In genomic region chr9:88529496-88529895, GRCh38 we compare ENCODE assay signal across 1 cellular context.
TF ChIP-seq lines count a peak whose summit lies in the region.

No MANE protein-coding gene starts in this region.

TF ChIP-seq in H1, 55 proteins besides CTCF, POLR2A, EP300 and RAD21:
- TF ChIP-seq JUN (IDR thresholded peaks at IDR 0.05; ENCODE audit: low read depth, low read length), result no peak
- TF ChIP-seq CBX5 (IDR thresholded peaks at IDR 0.05; ENCODE audit: low read depth, low read length), result no peak
- TF ChIP-seq CEBPB (IDR thresholded peaks at IDR 0.05; ENCODE audit: low read depth, low read length), result no peak
- no peak for TF ChIP-seq SP1 (IDR thresholded peaks at IDR 0.05; ENCODE audit: low read depth, low read length)
- no peak for TF ChIP-seq YY1 (IDR thresholded peaks at IDR 0.05; ENCODE audit: low read depth, low read length)
- TF ChIP-seq BCL11A (IDR thresholded peaks at IDR 0.05; ENCODE audit: low read depth in 2 of 2, low read length in 2 of 2), result no peak
- no peak for TF ChIP-seq RNF2 (IDR thresholded peaks at IDR 0.05; ENCODE audit: borderline replicate concordance, low read depth, low read length, missing control alignments, poor library complexity, severe bottlenecking)
- TF ChIP-seq, protein P1, sequence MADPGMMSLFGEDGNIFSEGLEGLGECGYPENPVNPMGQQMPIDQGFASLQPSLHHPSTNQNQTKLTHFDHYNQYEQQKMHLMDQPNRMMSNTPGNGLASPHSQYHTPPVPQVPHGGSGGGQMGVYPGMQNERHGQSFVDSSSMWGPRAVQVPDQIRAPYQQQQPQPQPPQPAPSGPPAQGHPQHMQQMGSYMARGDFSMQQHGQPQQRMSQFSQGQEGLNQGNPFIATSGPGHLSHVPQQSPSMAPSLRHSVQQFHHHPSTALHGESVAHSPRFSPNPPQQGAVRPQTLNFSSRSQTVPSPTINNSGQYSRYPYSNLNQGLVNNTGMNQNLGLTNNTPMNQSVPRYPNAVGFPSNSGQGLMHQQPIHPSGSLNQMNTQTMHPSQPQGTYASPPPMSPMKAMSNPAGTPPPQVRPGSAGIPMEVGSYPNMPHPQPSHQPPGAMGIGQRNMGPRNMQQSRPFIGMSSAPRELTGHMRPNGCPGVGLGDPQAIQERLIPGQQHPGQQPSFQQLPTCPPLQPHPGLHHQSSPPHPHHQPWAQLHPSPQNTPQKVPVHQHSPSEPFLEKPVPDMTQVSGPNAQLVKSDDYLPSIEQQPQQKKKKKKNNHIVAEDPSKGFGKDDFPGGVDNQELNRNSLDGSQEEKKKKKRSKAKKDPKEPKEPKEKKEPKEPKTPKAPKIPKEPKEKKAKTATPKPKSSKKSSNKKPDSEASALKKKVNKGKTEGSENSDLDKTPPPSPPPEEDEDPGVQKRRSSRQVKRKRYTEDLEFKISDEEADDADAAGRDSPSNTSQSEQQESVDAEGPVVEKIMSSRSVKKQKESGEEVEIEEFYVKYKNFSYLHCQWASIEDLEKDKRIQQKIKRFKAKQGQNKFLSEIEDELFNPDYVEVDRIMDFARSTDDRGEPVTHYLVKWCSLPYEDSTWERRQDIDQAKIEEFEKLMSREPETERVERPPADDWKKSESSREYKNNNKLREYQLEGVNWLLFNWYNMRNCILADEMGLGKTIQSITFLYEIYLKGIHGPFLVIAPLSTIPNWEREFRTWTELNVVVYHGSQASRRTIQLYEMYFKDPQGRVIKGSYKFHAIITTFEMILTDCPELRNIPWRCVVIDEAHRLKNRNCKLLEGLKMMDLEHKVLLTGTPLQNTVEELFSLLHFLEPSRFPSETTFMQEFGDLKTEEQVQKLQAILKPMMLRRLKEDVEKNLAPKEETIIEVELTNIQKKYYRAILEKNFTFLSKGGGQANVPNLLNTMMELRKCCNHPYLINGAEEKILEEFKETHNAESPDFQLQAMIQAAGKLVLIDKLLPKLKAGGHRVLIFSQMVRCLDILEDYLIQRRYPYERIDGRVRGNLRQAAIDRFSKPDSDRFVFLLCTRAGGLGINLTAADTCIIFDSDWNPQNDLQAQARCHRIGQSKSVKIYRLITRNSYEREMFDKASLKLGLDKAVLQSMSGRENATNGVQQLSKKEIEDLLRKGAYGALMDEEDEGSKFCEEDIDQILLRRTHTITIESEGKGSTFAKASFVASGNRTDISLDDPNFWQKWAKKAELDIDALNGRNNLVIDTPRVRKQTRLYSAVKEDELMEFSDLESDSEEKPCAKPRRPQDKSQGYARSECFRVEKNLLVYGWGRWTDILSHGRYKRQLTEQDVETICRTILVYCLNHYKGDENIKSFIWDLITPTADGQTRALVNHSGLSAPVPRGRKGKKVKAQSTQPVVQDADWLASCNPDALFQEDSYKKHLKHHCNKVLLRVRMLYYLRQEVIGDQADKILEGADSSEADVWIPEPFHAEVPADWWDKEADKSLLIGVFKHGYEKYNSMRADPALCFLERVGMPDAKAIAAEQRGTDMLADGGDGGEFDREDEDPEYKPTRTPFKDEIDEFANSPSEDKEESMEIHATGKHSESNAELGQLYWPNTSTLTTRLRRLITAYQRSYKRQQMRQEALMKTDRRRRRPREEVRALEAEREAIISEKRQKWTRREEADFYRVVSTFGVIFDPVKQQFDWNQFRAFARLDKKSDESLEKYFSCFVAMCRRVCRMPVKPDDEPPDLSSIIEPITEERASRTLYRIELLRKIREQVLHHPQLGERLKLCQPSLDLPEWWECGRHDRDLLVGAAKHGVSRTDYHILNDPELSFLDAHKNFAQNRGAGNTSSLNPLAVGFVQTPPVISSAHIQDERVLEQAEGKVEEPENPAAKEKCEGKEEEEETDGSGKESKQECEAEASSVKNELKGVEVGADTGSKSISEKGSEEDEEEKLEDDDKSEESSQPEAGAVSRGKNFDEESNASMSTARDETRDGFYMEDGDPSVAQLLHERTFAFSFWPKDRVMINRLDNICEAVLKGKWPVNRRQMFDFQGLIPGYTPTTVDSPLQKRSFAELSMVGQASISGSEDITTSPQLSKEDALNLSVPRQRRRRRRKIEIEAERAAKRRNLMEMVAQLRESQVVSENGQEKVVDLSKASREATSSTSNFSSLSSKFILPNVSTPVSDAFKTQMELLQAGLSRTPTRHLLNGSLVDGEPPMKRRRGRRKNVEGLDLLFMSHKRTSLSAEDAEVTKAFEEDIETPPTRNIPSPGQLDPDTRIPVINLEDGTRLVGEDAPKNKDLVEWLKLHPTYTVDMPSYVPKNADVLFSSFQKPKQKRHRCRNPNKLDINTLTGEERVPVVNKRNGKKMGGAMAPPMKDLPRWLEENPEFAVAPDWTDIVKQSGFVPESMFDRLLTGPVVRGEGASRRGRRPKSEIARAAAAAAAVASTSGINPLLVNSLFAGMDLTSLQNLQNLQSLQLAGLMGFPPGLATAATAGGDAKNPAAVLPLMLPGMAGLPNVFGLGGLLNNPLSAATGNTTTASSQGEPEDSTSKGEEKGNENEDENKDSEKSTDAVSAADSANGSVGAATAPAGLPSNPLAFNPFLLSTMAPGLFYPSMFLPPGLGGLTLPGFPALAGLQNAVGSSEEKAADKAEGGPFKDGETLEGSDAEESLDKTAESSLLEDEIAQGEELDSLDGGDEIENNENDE (IDR thresholded peaks at IDR 0.05; ENCODE audit: insufficient replicate concordance, low read length), result no peak
- TF ChIP-seq POLR2AphosphoS5 (IDR thresholded peaks at IDR 0.05; ENCODE audit: low read depth, low read length), result no peak
- TF ChIP-seq CBX8 (IDR thresholded peaks at IDR 0.05; ENCODE audit: borderline replicate concordance, low read depth, low read length), result no peak
- TF ChIP-seq TBP (IDR thresholded peaks at IDR 0.05; ENCODE audit: low read depth, low read length), result no peak
- TF ChIP-seq SP4 (IDR thresholded peaks at IDR 0.05; ENCODE audit: low read length), result no peak
- TF ChIP-seq KDM1A (IDR thresholded peaks at IDR 0.05; ENCODE audit: borderline replicate concordance, low read length), result no peak
- no peak for TF ChIP-seq TAF1 (IDR thresholded peaks at IDR 0.05; ENCODE audit: low read depth, low read length)
- no peak for TF ChIP-seq CHD1 (IDR thresholded peaks at IDR 0.05; ENCODE audit: low read depth, low read length)
